Comparison of ENCODE assay signal across 1 cellular context in genomic region chr17:16569358-16569712, GRCh38.
TF ChIP-seq lines count a peak whose summit lies in the region.

No MANE protein-coding gene starts in this region.

TF ChIP-seq in SK-N-SH treated with all-trans-retinoic acid at 6 μM for 48 hours, 23 proteins besides CTCF, POLR2A, EP300 and RAD21 (continued from another document):
- TF ChIP-seq TSHZ2 (CRISPR knock-in tag; IDR thresholded peaks at IDR 0.05) (no peak), ESRRG (CRISPR knock-in tag; IDR thresholded peaks at IDR 0.05) (no peak)
TF ChIP-seq in SK-N-SH treated with all-trans-retinoic acid at 6 μM for 48 hours: peak in this region for 0.
